Comparison of ENCODE assay signal across 15 cellular contexts in the genomic region with DNA sequence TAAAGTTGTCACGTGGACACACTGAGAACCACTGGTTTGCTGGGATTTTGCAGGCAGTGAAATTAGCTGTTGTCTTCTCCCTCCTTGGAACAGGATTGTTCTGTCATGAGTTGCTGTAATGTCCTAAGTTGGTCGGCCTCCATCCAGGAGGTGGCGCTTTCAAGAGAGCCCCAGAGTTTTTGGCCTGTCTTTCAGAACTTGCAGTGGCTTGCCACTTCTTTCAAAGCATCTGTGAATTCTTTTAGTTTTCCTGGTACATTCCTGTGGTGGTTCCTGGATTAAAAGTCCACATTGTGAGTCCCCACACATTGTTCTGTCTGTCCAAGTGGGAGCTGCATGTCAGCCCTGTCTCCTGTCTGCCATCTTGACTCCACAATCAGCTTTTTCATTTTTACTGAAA.
A peak's percentile ranks its signal among the peaks of the same experiment; 100 is the strongest.
DNase-seq lines count a peak whose midpoint lies in the region; ATAC-seq, FAIRE-seq and TF ChIP-seq lines count a peak whose summit lies in the region.
"Had no signal": no experiment of that assay in that cellular context is flagged by ENCODE, and none has a peak within 500 bp of the region (broad histone marks: within the 10 kb centered on the region; RNA-seq: fewer than 3 reads in every experiment).

No MANE protein-coding gene starts in this region.

- no peaks in the 10 kb centered on the region for H3K9me2 ChIP-seq in Loucy (replicated peaks; ENCODE audit: low read depth, low read length)

- no peaks in the 10 kb centered on the region for H4K20me1 ChIP-seq in Loucy (ENCODE audit: insufficient read depth, low read length, poor library complexity, severe bottlenecking)

- ATAC-seq in lower lobe of right lung, result no peak
- ATAC-seq in HG03439 (IDR thresholded peaks at IDR 0.05; ENCODE audit: unreplicated experiment), result no peak
- ATAC-seq: activated CD8-positive, alpha-beta memory T cell treated with anti-CD3 and anti-CD28 coated beads, Interleukin-2, amount 10 ng/mL, durations not matched to agents 7 days and 5 days had no signal

- DNase-seq in activated CD4-positive, alpha-beta T cell treated with anti-CD3 and anti-CD28 coated beads for 48 hours, result peak; percentile 7
- no peak for DNase-seq in activated CD4-positive, alpha-beta T cell treated with anti-CD3 and anti-CD28 coated beads for 4 hours
- DNase-seq in bronchial epithelial cell (ENCODE audit: low read depth) (no peak), renal cortical epithelial cell (ENCODE audit: low read depth) (peak; percentile 19), lower lobe of right lung (no peak), hypothalamus (lab: John Stamatoyannopoulos, UW) (no peak)
- DNase-seq: activated CD8-positive, alpha-beta memory T cell treated with anti-CD3 and anti-CD28 coated beads, Interleukin-2, amount 10 ng/mL, durations not matched to agents 7 days and 5 days; activated naive CD8-positive, alpha-beta T cell treated with anti-CD3 and anti-CD28 coated beads for 36 hours; DMS153; nucleus accumbens; spleen had no signal

- H3K4me3 ChIP-seq in Loucy (ENCODE audit: low read length, poor library complexity, severe bottlenecking), result no peak overlapping the region
- H3K4me3 ChIP-seq in bronchial epithelial cell (ENCODE audit: low read depth, low read length), result no peak overlapping the region
- H3K4me3 ChIP-seq in lower lobe of right lung, result no peak overlapping the region
- H3K4me3 ChIP-seq: spleen, tibial nerve had no signal

- H2AFZ ChIP-seq in Loucy (ENCODE audit: low read length), result peak overlapping the region; percentile 74

- TF ChIP-seq CTCF in Loucy (conservative IDR thresholded peaks at IDR 0.05; ENCODE audit: low read length) (peak; percentile 56), bronchial epithelial cell (IDR thresholded peaks at IDR 0.05; ENCODE audit: insufficient read depth, low read length, severe bottlenecking) (no peak), lower lobe of right lung (IDR thresholded peaks at IDR 0.05) (no peak)

- H3K4me1 ChIP-seq in Loucy (ENCODE audit: insufficient read depth, low read length, poor library complexity, severe bottlenecking) (no peaks in the 10 kb centered on the region), lower lobe of right lung (no peaks in the 10 kb centered on the region)
- H3K4me1 ChIP-seq: spleen, tibial nerve had no signal

- intact Hi-C loops in lower lobe of right lung (cut with DNase I), result no loop called here

- H3K4me2 ChIP-seq in Loucy (ENCODE audit: low read depth, low read length, poor library complexity, severe bottlenecking), result no peak overlapping the region

- H3K9ac ChIP-seq in Loucy (ENCODE audit: low read depth, low read length, poor library complexity, severe bottlenecking), result no peak overlapping the region

- H3K79me2 ChIP-seq in Loucy (ENCODE audit: insufficient read depth, low read length), result no peaks in the 10 kb centered on the region

- no peak overlapping the region for H3K27ac ChIP-seq in lower lobe of right lung
- H3K27ac ChIP-seq: RWPE1, spleen, tibial nerve had no signal

- H3K36me3 ChIP-seq in Loucy (ENCODE audit: insufficient read depth, low read length), result no peaks in the 10 kb centered on the region
- no peaks in the 10 kb centered on the region for H3K36me3 ChIP-seq in bronchial epithelial cell (ENCODE audit: control insufficient read depth, insufficient read depth, low read length)
- no peaks in the 10 kb centered on the region for H3K36me3 ChIP-seq in lower lobe of right lung
- H3K36me3 ChIP-seq: spleen, tibial nerve had no signal

- no peaks in the 10 kb centered on the region for H3K27me3 ChIP-seq in Loucy (ENCODE audit: insufficient read depth, low read length, poor library complexity, severe bottlenecking)
- H3K27me3 ChIP-seq in bronchial epithelial cell (ENCODE audit: control insufficient read depth, insufficient read depth, low read length), result no peaks in the 10 kb centered on the region
- no peaks in the 10 kb centered on the region for H3K27me3 ChIP-seq in lower lobe of right lung (ENCODE audit: low read depth)
- H3K27me3 ChIP-seq: spleen, tibial nerve had no signal

- H3K9me3 ChIP-seq in Loucy (ENCODE audit: insufficient read depth, low read depth, low read length) (no peaks in the 10 kb centered on the region), lower lobe of right lung (no peaks in the 10 kb centered on the region)

- no peaks in the 10 kb centered on the region for H3F3A ChIP-seq in Loucy (ENCODE audit: low read depth)

- FAIRE-seq in bronchial epithelial cell (lab: Jason Lieb, UNC), result peak; percentile 13

Comparison
In these comparisons a context has a peak if more than half of its experiments do, and no peak if none do; other contexts are left out.
1. DNase-seq: peak in activated CD4-positive, alpha-beta T cell treated with anti-CD3 and anti-CD28 coated beads for 48 hours (single experiment) and renal cortical epithelial cell (single experiment); none in activated CD4-positive, alpha-beta T cell treated with anti-CD3 and anti-CD28 coated beads for 4 hours (0 of 2), bronchial epithelial cell (single experiment), lower lobe of right lung (single experiment) and hypothalamus (0 of 51).